In the genomic region with DNA sequence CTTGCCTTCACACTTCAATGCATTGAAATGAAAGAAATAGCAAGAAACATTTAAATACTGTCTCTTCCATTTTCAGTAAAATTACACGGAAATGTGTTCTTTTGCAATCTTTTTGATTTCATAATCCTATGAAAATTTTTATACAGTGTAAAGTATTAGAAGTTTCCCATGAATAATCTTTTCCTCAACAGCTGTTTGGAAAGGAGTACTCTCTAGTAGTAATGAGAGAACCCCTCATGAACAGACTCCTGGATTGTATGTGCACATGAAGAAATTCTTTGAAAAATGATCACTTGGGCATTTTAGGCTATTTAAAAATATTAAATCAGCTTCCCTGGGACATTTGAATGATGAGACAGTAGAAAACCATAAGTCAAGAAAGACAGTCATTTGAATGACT, we compare ENCODE assay signal across 17 cellular contexts.
"Had no signal": no experiment of that assay in that cellular context is flagged by ENCODE, and none has a peak within 500 bp of the region (broad histone marks: within the 10 kb centered on the region; RNA-seq: fewer than 3 reads in every experiment).

No MANE protein-coding gene starts in this region.

- H3K9me3 ChIP-seq: lower lobe of right lung, pancreas, right lobe of liver, testis, tibial artery had no signal

- ATAC-seq: left ventricle myocardium superior, lower lobe of right lung, natural killer cell, pancreas, right lobe of liver had no signal

- H3K36me3 ChIP-seq: lower lobe of right lung, pancreas, right lobe of liver, tibial artery had no signal

- DNase-seq: dorsolateral prefrontal cortex; effector CD4-positive, alpha-beta T cell; left ventricle myocardium superior; lower lobe of right lung; natural killer cell; occipital lobe; pancreas; right lobe of liver; stimulated activated CD4-positive, alpha-beta T cell treated with anti-CD3 and anti-CD28 coated beads, Interleukin-12 subunit alpha, Interleukin-12 subunit beta, amount 100 ng/mL, for 4 hours; stimulated activated CD4-positive, alpha-beta T cell treated with anti-CD3 and anti-CD28 coated beads, Interleukin-1b, Interleukin-23, amount 100 ng/mL, for 48 hours; stimulated activated CD4-positive, alpha-beta T cell treated with anti-CD3 and anti-CD28 coated beads, Interleukin-4, amount 100 ng/mL, for 1 hour; stimulated activated CD8-positive, alpha-beta memory T cell treated with anti-CD3 and anti-CD28 coated beads, Interleukin-4, amount 100 ng/mL, for 48 hours; stimulated activated naive CD4-positive, alpha-beta T cell treated with Interleukin-2 at 50 U/mL for 16 hours; substantia nigra; testis; tibial artery had no signal

- H3K4me3 ChIP-seq: dorsolateral prefrontal cortex, lower lobe of right lung, pancreas, right lobe of liver, smooth muscle cell, testis, tibial artery had no signal

- H3K4me1 ChIP-seq: lower lobe of right lung, pancreas, testis, tibial artery had no signal

- H3K27me3 ChIP-seq: pancreas, right lobe of liver, testis, tibial artery had no signal
